ENCODE assay signal across 1 cellular context in genomic region chr11:9380773-9381172, GRCh38.
TF ChIP-seq lines count a peak whose summit lies in the region.

No MANE protein-coding gene starts in this region.

TF ChIP-seq in HepG2, 621 proteins besides CTCF, POLR2A, EP300 and RAD21:
- TF ChIP-seq PITX1 (CRISPR knock-in tag; IDR thresholded peaks at IDR 0.05) = 0 out of 2 replicates have a peak, but pooled peaks have one; percentile 3
- TF ChIP-seq USF2 (IDR thresholded peaks at IDR 0.05; ENCODE audit: low read depth, low read length) = no peak
- TF ChIP-seq USF2 (CRISPR knock-in tag; IDR thresholded peaks at IDR 0.05; ENCODE audit: borderline replicate concordance) = no peak
- 0 out of 2 replicates have a peak, but pooled peaks have one; percentile 3 for TF ChIP-seq KMT2B (CRISPR knock-in tag; IDR thresholded peaks at IDR 0.05)
- 0 out of 2 replicates have a peak, but pooled peaks have one; percentile 23 for TF ChIP-seq ZNF143 (CRISPR knock-in tag; IDR thresholded peaks at IDR 0.05)
- TF ChIP-seq TGIF2 (CRISPR knock-in tag; IDR thresholded peaks at IDR 0.05) = 0 out of 2 replicates have a peak, but pooled peaks have one; percentile 37
- TF ChIP-seq ZGPAT (CRISPR knock-in tag; IDR thresholded peaks at IDR 0.05) = 0 out of 2 replicates have a peak, but pooled peaks have one; percentile 36
- TF ChIP-seq ZNF543 (CRISPR knock-in tag; IDR thresholded peaks at IDR 0.05) = 0 out of 2 replicates have a peak, but pooled peaks have one; percentile 29
- TF ChIP-seq ZSCAN12 (CRISPR knock-in tag; IDR thresholded peaks at IDR 0.05) = no peak
